ENCODE assay signal across 8 cellular contexts in genomic region chr19:46081928-46082727, GRCh38. TPM values are rescaled to one million over a fixed set of nuclear protein-coding genes. Genes with fewer than 3 reads are reported as not detected.
DNase-seq lines count a peak whose midpoint lies in the region; ATAC-seq and TF ChIP-seq lines count a peak whose summit lies in the region.

No MANE protein-coding gene starts in this region.

- no peaks in the 10 kb centered on the region for H3F3A ChIP-seq in Loucy (ENCODE audit: low read depth)

- peaks cover 8 to 13% of the 10 kb centered on the region in 2 donors for H3K9me3 Mint-ChIP-seq in activated naive CD4-positive, alpha-beta T cell treated with anti-CD3 and anti-CD28 coated beads, Interleukin-2, amount 50 U/mL, for 72 hours
- peaks cover 10% of the 10 kb centered on the region for H3K9me3 Mint-ChIP-seq in progenitor cell of endocrine pancreas (ENCODE audit: low read depth)

- H3K27me3 ChIP-seq in Loucy (ENCODE audit: insufficient read depth, low read length, poor library complexity, severe bottlenecking) = no peaks in the 10 kb centered on the region

- no peaks in the 10 kb centered on the region for H3K9me2 ChIP-seq in Loucy (replicated peaks; ENCODE audit: low read depth, low read length)

- H3K27ac Mint-ChIP-seq in activated naive CD4-positive, alpha-beta T cell treated with anti-CD3 and anti-CD28 coated beads, Interleukin-2, amount 50 U/mL, for 72 hours = no peak overlapping the region
- no peak overlapping the region for H3K27ac Mint-ChIP-seq in progenitor cell of endocrine pancreas

- no peaks in the 10 kb centered on the region for H3K4me1 ChIP-seq in Loucy (ENCODE audit: insufficient read depth, low read length, poor library complexity, severe bottlenecking)

- H2AFZ ChIP-seq in Loucy (ENCODE audit: low read length) = no peak overlapping the region

- peak; percentile 59 to 62 for ATAC-seq in activated naive CD4-positive, alpha-beta T cell treated with anti-CD3 and anti-CD28 coated beads, Interleukin-2, amount 50 U/mL, for 72 hours
- ATAC-seq in GM21723 (IDR thresholded peaks at IDR 0.05; ENCODE audit: unreplicated experiment) (no peak), sciatic nerve (no peak)

- H3K79me2 ChIP-seq in Loucy (ENCODE audit: insufficient read depth, low read length) = no peaks in the 10 kb centered on the region

- H3K4me3 ChIP-seq in Loucy (ENCODE audit: low read length, poor library complexity, severe bottlenecking) = no peak overlapping the region

- H3K27me3 Mint-ChIP-seq in progenitor cell of endocrine pancreas = peaks cover 7% of the 10 kb centered on the region

- H4K20me1 ChIP-seq in Loucy (ENCODE audit: insufficient read depth, low read length, poor library complexity, severe bottlenecking) = no peaks in the 10 kb centered on the region

- DNase-seq in activated naive CD4-positive, alpha-beta T cell treated with anti-CD3 and anti-CD28 coated beads, Interleukin-2, amount 50 U/mL, for 72 hours (ENCODE audit: low spot score in 2 of 2) = peak in 1 of 2 donors; percentile 30
- DNase-seq in activated naive CD4-positive, alpha-beta T cell (lab: John Stamatoyannopoulos, UW) = no peak
- DNase-seq in SHP77 treated with DMSO at 0.1 percent for 48 hours (lab: John Stamatoyannopoulos, UW) = peak; percentile 40
- peak; percentile 72 for DNase-seq in fibroblast of peridontal ligament (ENCODE audit: extremely low read depth)
- peak; percentile 18 for DNase-seq in progenitor cell of endocrine pancreas (ENCODE audit: low spot score, unreplicated experiment)
- no peak for DNase-seq in sciatic nerve (ENCODE audit: low spot score)

- H3K36me3 Mint-ChIP-seq in activated naive CD4-positive, alpha-beta T cell treated with anti-CD3 and anti-CD28 coated beads, Interleukin-2, amount 50 U/mL, for 72 hours = peaks cover 0 to 40% of the 10 kb centered on the region in 2 donors
- H3K36me3 Mint-ChIP-seq in progenitor cell of endocrine pancreas (ENCODE audit: insufficient read depth) = no peaks in the 10 kb centered on the region

- no peak overlapping the region for H3K9ac ChIP-seq in Loucy (ENCODE audit: low read depth, low read length, poor library complexity, severe bottlenecking)

- no peak overlapping the region for H3K4me2 ChIP-seq in Loucy (ENCODE audit: low read depth, low read length, poor library complexity, severe bottlenecking)

- no peaks in the 10 kb centered on the region for H3K4me1 Mint-ChIP-seq in progenitor cell of endocrine pancreas (ENCODE audit: low read depth)

- intact Hi-C loops in sciatic nerve (cut with DNase I) = loop anchor here (10.0 kb wide), 1 partner anchor 103 kb away; no protein-coding TSS in a partner anchor

- peak; percentile 71 for TF ChIP-seq CTCF in Loucy (conservative IDR thresholded peaks at IDR 0.05; ENCODE audit: low read length)
- peak; percentile 71 for TF ChIP-seq CTCF in progenitor cell of endocrine pancreas (IDR thresholded peaks at IDR 0.05; ENCODE audit: unreplicated experiment)

- H3K4me3 Mint-ChIP-seq in progenitor cell of endocrine pancreas (ENCODE audit: low read depth) = no peak overlapping the region

- H3K36me3 ChIP-seq in Loucy (ENCODE audit: insufficient read depth, low read length) = no peaks in the 10 kb centered on the region

- H3K9me3 ChIP-seq in Loucy (ENCODE audit: insufficient read depth, low read depth, low read length) = no peaks in the 10 kb centered on the region; the same call in 1 of the 2 replicates

RNA-seq across cellular contexts. Expression of gene IGFL4, which starts 41.3 kb away (rescaled TPM):
- total RNA-seq in activated naive CD4-positive, alpha-beta T cell treated with anti-CD3 and anti-CD28 coated beads, Interleukin-2, amount 50 U/mL, for 72 hours = not detected
- total RNA-seq in progenitor cell of endocrine pancreas (0.84 and 1.2 TPM in 2 replicates), sciatic nerve (0.94 TPM)

RNA-seq across cellular contexts. Expression of gene IGFL3, which starts 42.4 kb away (rescaled TPM):
- total RNA-seq in activated naive CD4-positive, alpha-beta T cell treated with anti-CD3 and anti-CD28 coated beads, Interleukin-2, amount 50 U/mL, for 72 hours = not detected
- total RNA-seq in progenitor cell of endocrine pancreas (not detected in 2 replicates), sciatic nerve (not detected)

RNA-seq across cellular contexts. Expression of gene PGLYRP1, which starts 59.3 kb away (rescaled TPM):
- not detected for total RNA-seq in activated naive CD4-positive, alpha-beta T cell treated with anti-CD3 and anti-CD28 coated beads, Interleukin-2, amount 50 U/mL, for 72 hours
- total RNA-seq in progenitor cell of endocrine pancreas = not detected in 2 replicates
- total RNA-seq in sciatic nerve = 3.2 TPM

Comparison
In these comparisons a context has a peak if more than half of its experiments do, and no peak if none do; other contexts are left out.
1. ATAC-seq: peak in activated naive CD4-positive, alpha-beta T cell treated with anti-CD3 and anti-CD28 coated beads, Interleukin-2, amount 50 U/mL, for 72 hours (2 of 2); none in GM21723 (single experiment) and sciatic nerve (single experiment).
2. DNase-seq: peak in SHP77 treated with DMSO at 0.1 percent for 48 hours (single experiment), fibroblast of peridontal ligament (single experiment) and progenitor cell of endocrine pancreas (single experiment); none in activated naive CD4-positive, alpha-beta T cell (0 of 4) and sciatic nerve (single experiment).